Comparison of ENCODE assay signal across 1 cellular context in the genomic region with DNA sequence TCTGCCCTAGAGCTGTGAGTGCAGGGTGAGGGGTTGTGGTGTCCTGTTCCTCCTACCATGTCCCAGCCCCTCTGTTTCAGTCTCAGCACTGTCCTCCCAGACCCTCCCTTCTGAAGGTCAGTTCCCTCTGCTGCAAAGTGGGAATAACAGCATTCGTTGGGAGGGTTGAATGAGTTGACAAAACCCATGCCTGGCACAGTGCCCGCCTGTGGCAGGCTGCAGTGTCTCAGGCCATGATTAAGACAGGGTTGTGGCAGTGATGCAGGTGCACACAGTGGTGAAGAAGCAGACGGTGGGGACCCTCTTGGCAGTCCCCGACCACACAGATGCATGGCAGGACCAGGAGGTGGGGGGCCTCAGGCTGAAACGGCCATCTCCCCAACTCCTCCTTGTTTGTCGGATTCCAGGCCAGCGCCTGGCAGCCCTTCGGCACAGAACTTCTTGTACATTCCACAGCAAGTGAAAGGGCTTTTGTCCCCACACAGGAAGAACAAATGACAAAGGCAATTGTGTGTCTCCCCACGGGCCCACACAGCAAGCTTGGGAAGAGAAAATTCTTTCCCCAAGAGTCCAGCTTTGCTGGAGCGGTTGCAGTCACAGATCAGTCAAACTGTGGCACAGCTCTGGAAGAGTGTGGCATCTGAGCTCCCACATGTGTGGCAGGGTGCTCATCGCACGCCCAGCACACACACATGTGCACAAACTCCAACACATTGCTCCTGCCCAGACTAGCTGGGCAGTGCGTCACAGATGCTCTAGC.
TF ChIP-seq lines count a peak whose summit lies in the region.

No MANE protein-coding gene starts in this region.

TF ChIP-seq in GM12878, 131 proteins besides CTCF, POLR2A, EP300 and RAD21 (continued from another document and continues in another):
- TF ChIP-seq ZBTB40 (IDR thresholded peaks at IDR 0.05; ENCODE audit: borderline replicate concordance) = no peak; the same call in 1 of the 2 replicates
- TF ChIP-seq SIX5 (IDR thresholded peaks at IDR 0.05; ENCODE audit: low read depth, low read length, severe bottlenecking) = no peak
- TF ChIP-seq NFIC (IDR thresholded peaks at IDR 0.05; ENCODE audit: low read depth, low read length) = no peak
- TF ChIP-seq CHD1 (IDR thresholded peaks at IDR 0.05; ENCODE audit: low read depth, low read length) = no peak
- no peak for TF ChIP-seq RUNX3 (IDR thresholded peaks at IDR 0.05; ENCODE audit: low read length)
- no peak for TF ChIP-seq MYB (IDR thresholded peaks at IDR 0.05; ENCODE audit: borderline replicate concordance, low read depth, low read length)
- TF ChIP-seq CBX3 (IDR thresholded peaks at IDR 0.05; ENCODE audit: borderline replicate concordance, low read depth) = no peak
- no peak for TF ChIP-seq POLR2AphosphoS2 (IDR thresholded peaks at IDR 0.05; ENCODE audit: low read depth, low read length)
- peak; percentile 51; the same call in 1 of the 2 replicates for TF ChIP-seq LARP7 (IDR thresholded peaks at IDR 0.05)
- TF ChIP-seq, protein P1, sequence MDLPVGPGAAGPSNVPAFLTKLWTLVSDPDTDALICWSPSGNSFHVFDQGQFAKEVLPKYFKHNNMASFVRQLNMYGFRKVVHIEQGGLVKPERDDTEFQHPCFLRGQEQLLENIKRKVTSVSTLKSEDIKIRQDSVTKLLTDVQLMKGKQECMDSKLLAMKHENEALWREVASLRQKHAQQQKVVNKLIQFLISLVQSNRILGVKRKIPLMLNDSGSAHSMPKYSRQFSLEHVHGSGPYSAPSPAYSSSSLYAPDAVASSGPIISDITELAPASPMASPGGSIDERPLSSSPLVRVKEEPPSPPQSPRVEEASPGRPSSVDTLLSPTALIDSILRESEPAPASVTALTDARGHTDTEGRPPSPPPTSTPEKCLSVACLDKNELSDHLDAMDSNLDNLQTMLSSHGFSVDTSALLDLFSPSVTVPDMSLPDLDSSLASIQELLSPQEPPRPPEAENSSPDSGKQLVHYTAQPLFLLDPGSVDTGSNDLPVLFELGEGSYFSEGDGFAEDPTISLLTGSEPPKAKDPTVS (IDR thresholded peaks at IDR 0.05; ENCODE audit: low read depth, low read length) = no peak
- no peak for TF ChIP-seq IKZF2 (IDR thresholded peaks at IDR 0.05)
- no peak for TF ChIP-seq SIN3A (IDR thresholded peaks at IDR 0.05; ENCODE audit: low read depth, low read length)
- no peak for TF ChIP-seq ETV6 (conservative IDR thresholded peaks at IDR 0.05 in 1 of 2, IDR thresholded peaks at IDR 0.05 in 1 of 2; ENCODE audit: borderline replicate concordance in 1 of 2, low read depth in 1 of 2)
- TF ChIP-seq ASH2L (IDR thresholded peaks at IDR 0.05; ENCODE audit: borderline replicate concordance, low read depth) = peak; percentile 57; the same call in 1 of the 2 replicates
- TF ChIP-seq PAX8 (IDR thresholded peaks at IDR 0.05) = no peak
- TF ChIP-seq, protein P2, sequence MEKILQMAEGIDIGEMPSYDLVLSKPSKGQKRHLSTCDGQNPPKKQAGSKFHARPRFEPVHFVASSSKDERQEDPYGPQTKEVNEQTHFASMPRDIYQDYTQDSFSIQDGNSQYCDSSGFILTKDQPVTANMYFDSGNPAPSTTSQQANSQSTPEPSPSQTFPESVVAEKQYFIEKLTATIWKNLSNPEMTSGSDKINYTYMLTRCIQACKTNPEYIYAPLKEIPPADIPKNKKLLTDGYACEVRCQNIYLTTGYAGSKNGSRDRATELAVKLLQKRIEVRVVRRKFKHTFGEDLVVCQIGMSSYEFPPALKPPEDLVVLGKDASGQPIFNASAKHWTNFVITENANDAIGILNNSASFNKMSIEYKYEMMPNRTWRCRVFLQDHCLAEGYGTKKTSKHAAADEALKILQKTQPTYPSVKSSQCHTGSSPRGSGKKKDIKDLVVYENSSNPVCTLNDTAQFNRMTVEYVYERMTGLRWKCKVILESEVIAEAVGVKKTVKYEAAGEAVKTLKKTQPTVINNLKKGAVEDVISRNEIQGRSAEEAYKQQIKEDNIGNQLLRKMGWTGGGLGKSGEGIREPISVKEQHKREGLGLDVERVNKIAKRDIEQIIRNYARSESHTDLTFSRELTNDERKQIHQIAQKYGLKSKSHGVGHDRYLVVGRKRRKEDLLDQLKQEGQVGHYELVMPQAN (conservative IDR thresholded peaks at IDR 0.05) = peak; percentile 12; the same call in 1 of the 2 replicates
- TF ChIP-seq ZBED1 (IDR thresholded peaks at IDR 0.05; ENCODE audit: borderline replicate concordance) = no peak
- TF ChIP-seq FOS (IDR thresholded peaks at IDR 0.05; ENCODE audit: borderline replicate concordance, extremely low read depth, insufficient read length) = no peak
- peak; percentile 21; the same call in 1 of the 2 replicates for TF ChIP-seq TCF12 (IDR thresholded peaks at IDR 0.05; ENCODE audit: low read depth, low read length)
- TF ChIP-seq, protein P3, sequence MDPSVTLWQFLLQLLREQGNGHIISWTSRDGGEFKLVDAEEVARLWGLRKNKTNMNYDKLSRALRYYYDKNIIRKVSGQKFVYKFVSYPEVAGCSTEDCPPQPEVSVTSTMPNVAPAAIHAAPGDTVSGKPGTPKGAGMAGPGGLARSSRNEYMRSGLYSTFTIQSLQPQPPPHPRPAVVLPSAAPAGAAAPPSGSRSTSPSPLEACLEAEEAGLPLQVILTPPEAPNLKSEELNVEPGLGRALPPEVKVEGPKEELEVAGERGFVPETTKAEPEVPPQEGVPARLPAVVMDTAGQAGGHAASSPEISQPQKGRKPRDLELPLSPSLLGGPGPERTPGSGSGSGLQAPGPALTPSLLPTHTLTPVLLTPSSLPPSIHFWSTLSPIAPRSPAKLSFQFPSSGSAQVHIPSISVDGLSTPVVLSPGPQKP (IDR thresholded peaks at IDR 0.05; ENCODE audit: low read depth, low read length) = no peak
- TF ChIP-seq CEBPZ (IDR thresholded peaks at IDR 0.05; ENCODE audit: low read depth, low read length) = no peak
- TF ChIP-seq STAT3 (IDR thresholded peaks at IDR 0.05; ENCODE audit: low read depth, low read length) = no peak
- TF ChIP-seq NFXL1 (IDR thresholded peaks at IDR 0.05; ENCODE audit: borderline replicate concordance) = no peak
- no peak for TF ChIP-seq BACH1 (IDR thresholded peaks at IDR 0.05; ENCODE audit: borderline replicate concordance)
- no peak for TF ChIP-seq KDM1A (IDR thresholded peaks at IDR 0.05; ENCODE audit: borderline replicate concordance)
- TF ChIP-seq, protein P4, sequence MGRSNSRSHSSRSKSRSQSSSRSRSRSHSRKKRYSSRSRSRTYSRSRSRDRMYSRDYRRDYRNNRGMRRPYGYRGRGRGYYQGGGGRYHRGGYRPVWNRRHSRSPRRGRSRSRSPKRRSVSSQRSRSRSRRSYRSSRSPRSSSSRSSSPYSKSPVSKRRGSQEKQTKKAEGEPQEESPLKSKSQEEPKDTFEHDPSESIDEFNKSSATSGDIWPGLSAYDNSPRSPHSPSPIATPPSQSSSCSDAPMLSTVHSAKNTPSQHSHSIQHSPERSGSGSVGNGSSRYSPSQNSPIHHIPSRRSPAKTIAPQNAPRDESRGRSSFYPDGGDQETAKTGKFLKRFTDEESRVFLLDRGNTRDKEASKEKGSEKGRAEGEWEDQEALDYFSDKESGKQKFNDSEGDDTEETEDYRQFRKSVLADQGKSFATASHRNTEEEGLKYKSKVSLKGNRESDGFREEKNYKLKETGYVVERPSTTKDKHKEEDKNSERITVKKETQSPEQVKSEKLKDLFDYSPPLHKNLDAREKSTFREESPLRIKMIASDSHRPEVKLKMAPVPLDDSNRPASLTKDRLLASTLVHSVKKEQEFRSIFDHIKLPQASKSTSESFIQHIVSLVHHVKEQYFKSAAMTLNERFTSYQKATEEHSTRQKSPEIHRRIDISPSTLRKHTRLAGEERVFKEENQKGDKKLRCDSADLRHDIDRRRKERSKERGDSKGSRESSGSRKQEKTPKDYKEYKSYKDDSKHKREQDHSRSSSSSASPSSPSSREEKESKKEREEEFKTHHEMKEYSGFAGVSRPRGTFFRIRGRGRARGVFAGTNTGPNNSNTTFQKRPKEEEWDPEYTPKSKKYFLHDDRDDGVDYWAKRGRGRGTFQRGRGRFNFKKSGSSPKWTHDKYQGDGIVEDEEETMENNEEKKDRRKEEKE (IDR thresholded peaks at IDR 0.05) = no peak
- TF ChIP-seq CHD4 (IDR thresholded peaks at IDR 0.05) = no peak
- TF ChIP-seq EZH2 (IDR thresholded peaks at IDR 0.05; ENCODE audit: borderline replicate concordance, control insufficient read depth, low read depth, low read length) = no peak
- TF ChIP-seq EED (IDR thresholded peaks at IDR 0.05; ENCODE audit: low read depth) = no peak
- TF ChIP-seq SRF (IDR thresholded peaks at IDR 0.05; ENCODE audit: low read depth in 2 of 2, low read length in 2 of 2) = no peak
- TF ChIP-seq YBX1 (IDR thresholded peaks at IDR 0.05) = no peak
- TF ChIP-seq, protein P5, sequence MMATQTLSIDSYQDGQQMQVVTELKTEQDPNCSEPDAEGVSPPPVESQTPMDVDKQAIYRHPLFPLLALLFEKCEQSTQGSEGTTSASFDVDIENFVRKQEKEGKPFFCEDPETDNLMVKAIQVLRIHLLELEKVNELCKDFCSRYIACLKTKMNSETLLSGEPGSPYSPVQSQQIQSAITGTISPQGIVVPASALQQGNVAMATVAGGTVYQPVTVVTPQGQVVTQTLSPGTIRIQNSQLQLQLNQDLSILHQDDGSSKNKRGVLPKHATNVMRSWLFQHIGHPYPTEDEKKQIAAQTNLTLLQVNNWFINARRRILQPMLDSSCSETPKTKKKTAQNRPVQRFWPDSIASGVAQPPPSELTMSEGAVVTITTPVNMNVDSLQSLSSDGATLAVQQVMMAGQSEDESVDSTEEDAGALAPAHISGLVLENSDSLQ (IDR thresholded peaks at IDR 0.05) = no peak
- TF ChIP-seq PAX5 (IDR thresholded peaks at IDR 0.05; ENCODE audit: borderline replicate concordance, low read depth, low read length) = no peak
- TF ChIP-seq SUZ12 (IDR thresholded peaks at IDR 0.05; ENCODE audit: unreplicated experiment) = no peak
- no peak for TF ChIP-seq MEF2A (IDR thresholded peaks at IDR 0.05; ENCODE audit: insufficient read depth, low read depth, low read length)
- no peak for TF ChIP-seq SREBF2 (IDR thresholded peaks at IDR 0.05; ENCODE audit: low read length)
- TF ChIP-seq GABPA (IDR thresholded peaks at IDR 0.05; ENCODE audit: low read depth) = no peak
- TF ChIP-seq FOXM1 (IDR thresholded peaks at IDR 0.05; ENCODE audit: low read depth, low read length) = no peak
- no peak for TF ChIP-seq KAT2A (conservative IDR thresholded peaks at IDR 0.05; ENCODE audit: control insufficient read depth, low read depth, low read length)
- no peak for TF ChIP-seq NR2F1 (conservative IDR thresholded peaks at IDR 0.05)
- TF ChIP-seq USF2 (IDR thresholded peaks at IDR 0.05; ENCODE audit: borderline replicate concordance, low read depth, low read length) = no peak
